Comparison of ENCODE assay signal across 1 cellular context in genomic region chr6:34696739-34697543, GRCh38.
TF ChIP-seq lines count a peak whose summit lies in the region.

Gene ILRUN, minus strand, starts transcription at chr6:34696767. Its CDS starts 164 bp downstream, at chr6:34696603.

TF ChIP-seq in HepG2, 621 proteins besides CTCF, POLR2A, EP300 and RAD21 (continued from another document and continues in another):
- TF ChIP-seq, protein P1, sequence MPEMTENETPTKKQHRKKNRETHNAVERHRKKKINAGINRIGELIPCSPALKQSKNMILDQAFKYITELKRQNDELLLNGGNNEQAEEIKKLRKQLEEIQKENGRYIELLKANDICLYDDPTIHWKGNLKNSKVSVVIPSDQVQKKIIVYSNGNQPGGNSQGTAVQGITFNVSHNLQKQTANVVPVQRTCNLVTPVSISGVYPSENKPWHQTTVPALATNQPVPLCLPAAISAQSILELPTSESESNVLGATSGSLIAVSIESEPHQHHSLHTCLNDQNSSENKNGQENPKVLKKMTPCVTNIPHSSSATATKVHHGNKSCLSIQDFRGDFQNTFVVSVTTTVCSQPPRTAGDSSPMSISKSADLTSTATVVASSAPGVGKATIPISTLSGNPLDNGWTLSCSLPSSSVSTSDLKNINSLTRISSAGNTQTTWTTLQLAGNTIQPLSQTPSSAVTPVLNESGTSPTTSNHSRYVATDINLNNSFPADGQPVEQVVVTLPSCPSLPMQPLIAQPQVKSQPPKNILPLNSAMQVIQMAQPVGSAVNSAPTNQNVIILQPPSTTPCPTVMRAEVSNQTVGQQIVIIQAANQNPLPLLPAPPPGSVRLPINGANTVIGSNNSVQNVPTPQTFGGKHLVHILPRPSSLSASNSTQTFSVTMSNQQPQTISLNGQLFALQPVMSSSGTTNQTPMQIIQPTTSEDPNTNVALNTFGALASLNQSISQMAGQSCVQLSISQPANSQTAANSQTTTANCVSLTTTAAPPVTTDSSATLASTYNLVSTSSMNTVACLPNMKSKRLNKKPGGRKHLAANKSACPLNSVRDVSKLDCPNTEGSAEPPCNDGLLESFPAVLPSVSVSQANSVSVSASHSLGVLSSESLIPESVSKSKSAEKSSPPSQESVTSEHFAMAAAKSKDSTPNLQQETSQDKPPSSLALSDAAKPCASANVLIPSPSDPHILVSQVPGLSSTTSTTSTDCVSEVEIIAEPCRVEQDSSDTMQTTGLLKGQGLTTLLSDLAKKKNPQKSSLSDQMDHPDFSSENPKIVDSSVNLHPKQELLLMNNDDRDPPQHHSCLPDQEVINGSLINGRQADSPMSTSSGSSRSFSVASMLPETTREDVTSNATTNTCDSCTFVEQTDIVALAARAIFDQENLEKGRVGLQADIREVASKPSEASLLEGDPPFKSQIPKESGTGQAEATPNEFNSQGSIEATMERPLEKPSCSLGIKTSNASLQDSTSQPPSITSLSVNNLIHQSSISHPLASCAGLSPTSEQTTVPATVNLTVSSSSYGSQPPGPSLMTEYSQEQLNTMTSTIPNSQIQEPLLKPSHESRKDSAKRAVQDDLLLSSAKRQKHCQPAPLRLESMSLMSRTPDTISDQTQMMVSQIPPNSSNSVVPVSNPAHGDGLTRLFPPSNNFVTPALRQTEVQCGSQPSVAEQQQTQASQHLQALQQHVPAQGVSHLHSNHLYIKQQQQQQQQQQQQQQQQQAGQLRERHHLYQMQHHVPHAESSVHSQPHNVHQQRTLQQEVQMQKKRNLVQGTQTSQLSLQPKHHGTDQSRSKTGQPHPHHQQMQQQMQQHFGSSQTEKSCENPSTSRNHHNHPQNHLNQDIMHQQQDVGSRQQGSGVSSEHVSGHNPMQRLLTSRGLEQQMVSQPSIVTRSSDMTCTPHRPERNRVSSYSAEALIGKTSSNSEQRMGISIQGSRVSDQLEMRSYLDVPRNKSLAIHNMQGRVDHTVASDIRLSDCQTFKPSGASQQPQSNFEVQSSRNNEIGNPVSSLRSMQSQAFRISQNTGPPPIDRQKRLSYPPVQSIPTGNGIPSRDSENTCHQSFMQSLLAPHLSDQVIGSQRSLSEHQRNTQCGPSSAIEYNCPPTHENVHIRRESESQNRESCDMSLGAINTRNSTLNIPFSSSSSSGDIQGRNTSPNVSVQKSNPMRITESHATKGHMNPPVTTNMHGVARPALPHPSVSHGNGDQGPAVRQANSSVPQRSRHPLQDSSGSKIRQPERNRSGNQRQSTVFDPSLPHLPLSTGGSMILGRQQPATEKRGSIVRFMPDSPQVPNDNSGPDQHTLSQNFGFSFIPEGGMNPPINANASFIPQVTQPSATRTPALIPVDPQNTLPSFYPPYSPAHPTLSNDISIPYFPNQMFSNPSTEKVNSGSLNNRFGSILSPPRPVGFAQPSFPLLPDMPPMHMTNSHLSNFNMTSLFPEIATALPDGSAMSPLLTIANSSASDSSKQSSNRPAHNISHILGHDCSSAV (CRISPR knock-in tag; IDR thresholded peaks at IDR 0.05; ENCODE audit: borderline replicate concordance): no peak
- peak; percentile 91 for TF ChIP-seq GABPB1 (CRISPR knock-in tag; IDR thresholded peaks at IDR 0.05)
- no peak; the same call in 1 of the 2 replicates for TF ChIP-seq ZNF790 (CRISPR knock-in tag; IDR thresholded peaks at IDR 0.05; ENCODE audit: borderline replicate concordance)
- peak; percentile 56 for TF ChIP-seq MEIS2 (CRISPR knock-in tag; IDR thresholded peaks at IDR 0.05)
- no peak; the same call in 1 of the 2 replicates for TF ChIP-seq ZNF232 (CRISPR knock-in tag; IDR thresholded peaks at IDR 0.05; ENCODE audit: borderline replicate concordance)
- TF ChIP-seq KLF13 (CRISPR knock-in tag; IDR thresholded peaks at IDR 0.05): no peak
- no peak for TF ChIP-seq TIGD3 (CRISPR knock-in tag; IDR thresholded peaks at IDR 0.05; ENCODE audit: borderline replicate concordance)
- peak; percentile 26; the same call in 1 of the 2 replicates for TF ChIP-seq ZNF710 (CRISPR knock-in tag; IDR thresholded peaks at IDR 0.05; ENCODE audit: borderline replicate concordance)
- no peak for TF ChIP-seq ATF3 (CRISPR knock-in tag; IDR thresholded peaks at IDR 0.05)
- TF ChIP-seq MTA1 (CRISPR knock-in tag; IDR thresholded peaks at IDR 0.05; ENCODE audit: borderline replicate concordance): peak; percentile 89; the same call in 1 of the 2 replicates
- TF ChIP-seq ZBTB14 (CRISPR knock-in tag; IDR thresholded peaks at IDR 0.05): no peak; the same call in 1 of the 2 replicates
- TF ChIP-seq, protein P2, sequence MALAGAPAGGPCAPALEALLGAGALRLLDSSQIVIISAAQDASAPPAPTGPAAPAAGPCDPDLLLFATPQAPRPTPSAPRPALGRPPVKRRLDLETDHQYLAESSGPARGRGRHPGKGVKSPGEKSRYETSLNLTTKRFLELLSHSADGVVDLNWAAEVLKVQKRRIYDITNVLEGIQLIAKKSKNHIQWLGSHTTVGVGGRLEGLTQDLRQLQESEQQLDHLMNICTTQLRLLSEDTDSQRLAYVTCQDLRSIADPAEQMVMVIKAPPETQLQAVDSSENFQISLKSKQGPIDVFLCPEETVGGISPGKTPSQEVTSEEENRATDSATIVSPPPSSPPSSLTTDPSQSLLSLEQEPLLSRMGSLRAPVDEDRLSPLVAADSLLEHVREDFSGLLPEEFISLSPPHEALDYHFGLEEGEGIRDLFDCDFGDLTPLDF (CRISPR knock-in tag; IDR thresholded peaks at IDR 0.05): no peak
- TF ChIP-seq ZNF788 (CRISPR knock-in tag; IDR thresholded peaks at IDR 0.05; ENCODE audit: borderline replicate concordance): peak; percentile 45; the same call in 1 of the 2 replicates
- TF ChIP-seq E2F5 (CRISPR knock-in tag; conservative IDR thresholded peaks at IDR 0.05): no peak
- TF ChIP-seq ZBTB8A (CRISPR knock-in tag; IDR thresholded peaks at IDR 0.05; ENCODE audit: borderline replicate concordance, low read depth): no peak
- no peak for TF ChIP-seq IKZF4 (CRISPR knock-in tag; IDR thresholded peaks at IDR 0.05; ENCODE audit: borderline replicate concordance, low read depth, not compliant biosample characterization)
- TF ChIP-seq, protein P3, sequence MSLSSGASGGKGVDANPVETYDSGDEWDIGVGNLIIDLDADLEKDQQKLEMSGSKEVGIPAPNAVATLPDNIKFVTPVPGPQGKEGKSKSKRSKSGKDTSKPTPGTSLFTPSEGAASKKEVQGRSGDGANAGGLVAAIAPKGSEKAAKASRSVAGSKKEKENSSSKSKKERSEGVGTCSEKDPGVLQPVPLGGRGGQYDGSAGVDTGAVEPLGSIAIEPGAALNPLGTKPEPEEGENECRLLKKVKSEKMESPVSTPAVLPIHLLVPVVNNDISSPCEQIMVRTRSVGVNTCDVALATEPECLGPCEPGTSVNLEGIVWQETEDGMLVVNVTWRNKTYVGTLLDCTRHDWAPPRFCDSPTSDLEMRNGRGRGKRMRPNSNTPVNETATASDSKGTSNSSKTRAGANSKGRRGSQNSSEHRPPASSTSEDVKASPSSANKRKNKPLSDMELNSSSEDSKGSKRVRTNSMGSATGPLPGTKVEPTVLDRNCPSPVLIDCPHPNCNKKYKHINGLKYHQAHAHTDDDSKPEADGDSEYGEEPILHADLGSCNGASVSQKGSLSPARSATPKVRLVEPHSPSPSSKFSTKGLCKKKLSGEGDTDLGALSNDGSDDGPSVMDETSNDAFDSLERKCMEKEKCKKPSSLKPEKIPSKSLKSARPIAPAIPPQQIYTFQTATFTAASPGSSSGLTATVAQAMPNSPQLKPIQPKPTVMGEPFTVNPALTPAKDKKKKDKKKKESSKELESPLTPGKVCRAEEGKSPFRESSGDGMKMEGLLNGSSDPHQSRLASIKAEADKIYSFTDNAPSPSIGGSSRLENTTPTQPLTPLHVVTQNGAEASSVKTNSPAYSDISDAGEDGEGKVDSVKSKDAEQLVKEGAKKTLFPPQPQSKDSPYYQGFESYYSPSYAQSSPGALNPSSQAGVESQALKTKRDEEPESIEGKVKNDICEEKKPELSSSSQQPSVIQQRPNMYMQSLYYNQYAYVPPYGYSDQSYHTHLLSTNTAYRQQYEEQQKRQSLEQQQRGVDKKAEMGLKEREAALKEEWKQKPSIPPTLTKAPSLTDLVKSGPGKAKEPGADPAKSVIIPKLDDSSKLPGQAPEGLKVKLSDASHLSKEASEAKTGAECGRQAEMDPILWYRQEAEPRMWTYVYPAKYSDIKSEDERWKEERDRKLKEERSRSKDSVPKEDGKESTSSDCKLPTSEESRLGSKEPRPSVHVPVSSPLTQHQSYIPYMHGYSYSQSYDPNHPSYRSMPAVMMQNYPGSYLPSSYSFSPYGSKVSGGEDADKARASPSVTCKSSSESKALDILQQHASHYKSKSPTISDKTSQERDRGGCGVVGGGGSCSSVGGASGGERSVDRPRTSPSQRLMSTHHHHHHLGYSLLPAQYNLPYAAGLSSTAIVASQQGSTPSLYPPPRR (CRISPR knock-in tag; IDR thresholded peaks at IDR 0.05; ENCODE audit: borderline replicate concordance): peak; percentile 46; the same call in 1 of the 2 replicates
- no peak for TF ChIP-seq SALL2 (CRISPR knock-in tag; IDR thresholded peaks at IDR 0.05)
- peak; percentile 37; the same call in 1 of the 2 replicates for TF ChIP-seq NR2F6 (IDR thresholded peaks at IDR 0.05)
- TF ChIP-seq NR2F6 (CRISPR knock-in tag; IDR thresholded peaks at IDR 0.05): peak; percentile 63
- TF ChIP-seq HES4 (CRISPR knock-in tag; IDR thresholded peaks at IDR 0.05; ENCODE audit: borderline replicate concordance): no peak
- no peak for TF ChIP-seq TBL1XR1 (IDR thresholded peaks at IDR 0.05; ENCODE audit: borderline replicate concordance, low read length, partially characterized antibody)
- no peak for TF ChIP-seq SMARCC2 (IDR thresholded peaks at IDR 0.05)
- no peak; the same call in 1 of the 2 replicates for TF ChIP-seq ZSCAN22 (CRISPR knock-in tag; IDR thresholded peaks at IDR 0.05)
- no peak for TF ChIP-seq SCMH1 (CRISPR knock-in tag; IDR thresholded peaks at IDR 0.05; ENCODE audit: borderline replicate concordance)
- TF ChIP-seq, protein P4, sequence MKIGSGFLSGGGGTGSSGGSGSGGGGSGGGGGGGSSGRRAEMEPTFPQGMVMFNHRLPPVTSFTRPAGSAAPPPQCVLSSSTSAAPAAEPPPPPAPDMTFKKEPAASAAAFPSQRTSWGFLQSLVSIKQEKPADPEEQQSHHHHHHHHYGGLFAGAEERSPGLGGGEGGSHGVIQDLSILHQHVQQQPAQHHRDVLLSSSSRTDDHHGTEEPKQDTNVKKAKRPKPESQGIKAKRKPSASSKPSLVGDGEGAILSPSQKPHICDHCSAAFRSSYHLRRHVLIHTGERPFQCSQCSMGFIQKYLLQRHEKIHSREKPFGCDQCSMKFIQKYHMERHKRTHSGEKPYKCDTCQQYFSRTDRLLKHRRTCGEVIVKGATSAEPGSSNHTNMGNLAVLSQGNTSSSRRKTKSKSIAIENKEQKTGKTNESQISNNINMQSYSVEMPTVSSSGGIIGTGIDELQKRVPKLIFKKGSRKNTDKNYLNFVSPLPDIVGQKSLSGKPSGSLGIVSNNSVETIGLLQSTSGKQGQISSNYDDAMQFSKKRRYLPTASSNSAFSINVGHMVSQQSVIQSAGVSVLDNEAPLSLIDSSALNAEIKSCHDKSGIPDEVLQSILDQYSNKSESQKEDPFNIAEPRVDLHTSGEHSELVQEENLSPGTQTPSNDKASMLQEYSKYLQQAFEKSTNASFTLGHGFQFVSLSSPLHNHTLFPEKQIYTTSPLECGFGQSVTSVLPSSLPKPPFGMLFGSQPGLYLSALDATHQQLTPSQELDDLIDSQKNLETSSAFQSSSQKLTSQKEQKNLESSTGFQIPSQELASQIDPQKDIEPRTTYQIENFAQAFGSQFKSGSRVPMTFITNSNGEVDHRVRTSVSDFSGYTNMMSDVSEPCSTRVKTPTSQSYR (CRISPR knock-in tag; IDR thresholded peaks at IDR 0.05; ENCODE audit: borderline replicate concordance): peak; percentile 89
- 0 out of 2 replicates have a peak, but pooled peaks have one; percentile 75 for TF ChIP-seq ESRRA (CRISPR knock-in tag; IDR thresholded peaks at IDR 0.05; ENCODE audit: low read depth)
